In the genomic region with DNA sequence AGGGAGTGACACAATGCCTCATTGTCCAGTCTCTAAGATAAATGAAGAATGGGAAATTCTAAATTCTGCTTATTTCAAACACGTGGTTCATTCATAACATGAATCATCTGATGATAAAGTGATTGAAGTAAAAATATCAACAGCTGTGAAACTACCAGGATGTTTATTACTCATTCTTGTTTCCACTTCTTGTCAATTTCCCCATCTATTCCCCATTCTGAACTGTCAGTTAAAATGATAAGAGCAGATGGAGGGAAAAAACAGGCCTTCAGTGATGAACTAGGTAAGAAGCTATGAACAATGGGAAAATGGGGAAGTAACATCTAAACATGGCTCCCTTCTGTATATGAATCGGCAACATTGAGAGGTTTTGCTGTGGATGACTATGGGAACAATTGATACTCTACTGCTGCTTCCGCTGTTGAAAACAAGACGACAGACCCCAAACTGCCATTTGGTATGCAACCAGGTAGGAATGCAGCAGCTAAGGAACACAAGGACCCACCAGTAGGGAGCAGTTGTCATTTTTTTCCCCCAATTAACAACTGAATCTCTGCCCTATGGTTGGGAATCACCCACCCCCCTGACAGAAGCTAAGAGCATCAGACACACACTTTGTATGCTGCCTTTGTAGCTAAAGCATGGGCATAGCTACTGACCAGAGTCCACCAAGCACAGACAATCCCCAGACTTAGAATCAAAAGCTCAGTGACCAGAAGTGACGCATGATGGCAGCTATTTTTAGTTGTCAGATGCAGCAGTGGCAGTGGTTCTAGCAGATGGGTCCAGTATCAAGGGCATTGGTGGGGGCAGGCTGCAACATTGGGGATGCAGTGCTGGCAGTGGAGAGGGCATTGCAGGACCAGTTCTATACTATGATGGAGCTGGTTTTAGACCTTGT, we compare ENCODE assay signal across 1 cellular context.
TF ChIP-seq lines count a peak whose summit lies in the region.

No MANE protein-coding gene starts in this region.

TF ChIP-seq in GM12878, 131 proteins besides CTCF, POLR2A, EP300 and RAD21:
- TF ChIP-seq POU2F2 (IDR thresholded peaks at IDR 0.05; ENCODE audit: borderline replicate concordance, low read depth, low read length) (no peak), SUPT20H (IDR thresholded peaks at IDR 0.05; ENCODE audit: borderline replicate concordance, control insufficient read depth, low read depth, low read length) (no peak), GABPA (IDR thresholded peaks at IDR 0.05; ENCODE audit: low read depth) (no peak), FOXM1 (IDR thresholded peaks at IDR 0.05; ENCODE audit: low read depth, low read length) (peak; percentile 32; the same call in 1 of the 2 replicates), IKZF1 (conservative IDR thresholded peaks at IDR 0.05) (no peak), EED (IDR thresholded peaks at IDR 0.05; ENCODE audit: low read depth) (peak; percentile 52; the same call in 1 of the 2 replicates), IKZF2 (IDR thresholded peaks at IDR 0.05) (no peak), HDGF (IDR thresholded peaks at IDR 0.05) (no peak), TCF3 (IDR thresholded peaks at IDR 0.05; ENCODE audit: borderline replicate concordance, insufficient read depth, low read depth, low read length) (no peak), CHD1 (IDR thresholded peaks at IDR 0.05; ENCODE audit: low read depth, low read length) (no peak), NFIC (IDR thresholded peaks at IDR 0.05; ENCODE audit: low read depth, low read length) (peak; percentile 50; the same call in 1 of the 2 replicates), HCFC1 (IDR thresholded peaks at IDR 0.05; ENCODE audit: low read length) (no peak), BRCA1 (IDR thresholded peaks at IDR 0.05; ENCODE audit: low read depth, low read length) (no peak), PAX5 (IDR thresholded peaks at IDR 0.05; ENCODE audit: borderline replicate concordance, low read depth, low read length) (no peak), YY1 (IDR thresholded peaks at IDR 0.05; ENCODE audit: low read depth, low read length) (no peak), JUNB (IDR thresholded peaks at IDR 0.05) (peak; percentile 70), NFXL1 (IDR thresholded peaks at IDR 0.05; ENCODE audit: borderline replicate concordance) (no peak), ZNF622 (IDR thresholded peaks at IDR 0.05) (no peak), ETV6 (conservative IDR thresholded peaks at IDR 0.05 in 1 of 2, IDR thresholded peaks at IDR 0.05 in 1 of 2; ENCODE audit: borderline replicate concordance in 1 of 2, low read depth in 1 of 2) (peak in 1 of 2 experiments; percentile 63; a peak in 1 of 4 replicates), RCOR1 (conservative IDR thresholded peaks at IDR 0.05; ENCODE audit: low read depth, low read length) (no peak), CEBPB (IDR thresholded peaks at IDR 0.05; ENCODE audit: borderline replicate concordance in 1 of 2, low read depth in 2 of 2, low read length in 2 of 2) (no peak), NR2C2 (IDR thresholded peaks at IDR 0.05; ENCODE audit: borderline replicate concordance, control insufficient read depth, insufficient read length, low read depth) (no peak), HDAC2 (IDR thresholded peaks at IDR 0.05) (no peak), NR2C1 (IDR thresholded peaks at IDR 0.05) (no peak), CBX5 (IDR thresholded peaks at IDR 0.05; ENCODE audit: low read depth) (no peak), TCF7 (IDR thresholded peaks at IDR 0.05; ENCODE audit: borderline replicate concordance) (peak; percentile 48; the same call in 1 of the 2 replicates), ZNF274 (IDR thresholded peaks at IDR 0.05; ENCODE audit: insufficient read depth, insufficient read length) (no peak), ESRRA (IDR thresholded peaks at IDR 0.05; ENCODE audit: low read length) (no peak), CREB1 (IDR thresholded peaks at IDR 0.05; ENCODE audit: low read depth) (no peak), STAT3 (IDR thresholded peaks at IDR 0.05; ENCODE audit: low read depth, low read length) (no peak)
- TF ChIP-seq, protein P1, sequence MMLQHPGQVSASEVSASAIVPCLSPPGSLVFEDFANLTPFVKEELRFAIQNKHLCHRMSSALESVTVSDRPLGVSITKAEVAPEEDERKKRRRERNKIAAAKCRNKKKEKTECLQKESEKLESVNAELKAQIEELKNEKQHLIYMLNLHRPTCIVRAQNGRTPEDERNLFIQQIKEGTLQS (IDR thresholded peaks at IDR 0.05; ENCODE audit: borderline replicate concordance, extremely low read depth, low read depth, low read length), result no peak
- TF ChIP-seq, protein P2, sequence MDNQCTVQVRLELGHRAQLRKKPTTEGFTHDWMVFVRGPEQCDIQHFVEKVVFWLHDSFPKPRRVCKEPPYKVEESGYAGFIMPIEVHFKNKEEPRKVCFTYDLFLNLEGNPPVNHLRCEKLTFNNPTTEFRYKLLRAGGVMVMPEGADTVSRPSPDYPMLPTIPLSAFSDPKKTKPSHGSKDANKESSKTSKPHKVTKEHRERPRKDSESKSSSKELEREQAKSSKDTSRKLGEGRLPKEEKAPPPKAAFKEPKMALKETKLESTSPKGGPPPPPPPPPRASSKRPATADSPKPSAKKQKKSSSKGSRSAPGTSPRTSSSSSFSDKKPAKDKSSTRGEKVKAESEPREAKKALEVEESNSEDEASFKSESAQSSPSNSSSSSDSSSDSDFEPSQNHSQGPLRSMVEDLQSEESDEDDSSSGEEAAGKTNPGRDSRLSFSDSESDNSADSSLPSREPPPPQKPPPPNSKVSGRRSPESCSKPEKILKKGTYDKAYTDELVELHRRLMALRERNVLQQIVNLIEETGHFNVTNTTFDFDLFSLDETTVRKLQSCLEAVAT (IDR thresholded peaks at IDR 0.05), result no peak
- TF ChIP-seq, protein P3, sequence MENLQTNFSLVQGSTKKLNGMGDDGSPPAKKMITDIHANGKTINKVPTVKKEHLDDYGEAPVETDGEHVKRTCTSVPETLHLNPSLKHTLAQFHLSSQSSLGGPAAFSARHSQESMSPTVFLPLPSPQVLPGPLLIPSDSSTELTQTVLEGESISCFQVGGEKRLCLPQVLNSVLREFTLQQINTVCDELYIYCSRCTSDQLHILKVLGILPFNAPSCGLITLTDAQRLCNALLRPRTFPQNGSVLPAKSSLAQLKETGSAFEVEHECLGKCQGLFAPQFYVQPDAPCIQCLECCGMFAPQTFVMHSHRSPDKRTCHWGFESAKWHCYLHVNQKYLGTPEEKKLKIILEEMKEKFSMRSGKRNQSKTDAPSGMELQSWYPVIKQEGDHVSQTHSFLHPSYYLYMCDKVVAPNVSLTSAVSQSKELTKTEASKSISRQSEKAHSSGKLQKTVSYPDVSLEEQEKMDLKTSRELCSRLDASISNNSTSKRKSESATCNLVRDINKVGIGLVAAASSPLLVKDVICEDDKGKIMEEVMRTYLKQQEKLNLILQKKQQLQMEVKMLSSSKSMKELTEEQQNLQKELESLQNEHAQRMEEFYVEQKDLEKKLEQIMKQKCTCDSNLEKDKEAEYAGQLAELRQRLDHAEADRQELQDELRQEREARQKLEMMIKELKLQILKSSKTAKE (IDR thresholded peaks at IDR 0.05; ENCODE audit: low read depth, poor library complexity, severe bottlenecking), result no peak
- TF ChIP-seq, protein P4, sequence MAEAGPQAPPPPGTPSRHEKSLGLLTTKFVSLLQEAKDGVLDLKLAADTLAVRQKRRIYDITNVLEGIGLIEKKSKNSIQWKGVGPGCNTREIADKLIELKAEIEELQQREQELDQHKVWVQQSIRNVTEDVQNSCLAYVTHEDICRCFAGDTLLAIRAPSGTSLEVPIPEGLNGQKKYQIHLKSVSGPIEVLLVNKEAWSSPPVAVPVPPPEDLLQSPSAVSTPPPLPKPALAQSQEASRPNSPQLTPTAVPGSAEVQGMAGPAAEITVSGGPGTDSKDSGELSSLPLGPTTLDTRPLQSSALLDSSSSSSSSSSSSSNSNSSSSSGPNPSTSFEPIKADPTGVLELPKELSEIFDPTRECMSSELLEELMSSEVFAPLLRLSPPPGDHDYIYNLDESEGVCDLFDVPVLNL (IDR thresholded peaks at IDR 0.05; ENCODE audit: low read depth, low read length), result no peak
- TF ChIP-seq, protein P5, sequence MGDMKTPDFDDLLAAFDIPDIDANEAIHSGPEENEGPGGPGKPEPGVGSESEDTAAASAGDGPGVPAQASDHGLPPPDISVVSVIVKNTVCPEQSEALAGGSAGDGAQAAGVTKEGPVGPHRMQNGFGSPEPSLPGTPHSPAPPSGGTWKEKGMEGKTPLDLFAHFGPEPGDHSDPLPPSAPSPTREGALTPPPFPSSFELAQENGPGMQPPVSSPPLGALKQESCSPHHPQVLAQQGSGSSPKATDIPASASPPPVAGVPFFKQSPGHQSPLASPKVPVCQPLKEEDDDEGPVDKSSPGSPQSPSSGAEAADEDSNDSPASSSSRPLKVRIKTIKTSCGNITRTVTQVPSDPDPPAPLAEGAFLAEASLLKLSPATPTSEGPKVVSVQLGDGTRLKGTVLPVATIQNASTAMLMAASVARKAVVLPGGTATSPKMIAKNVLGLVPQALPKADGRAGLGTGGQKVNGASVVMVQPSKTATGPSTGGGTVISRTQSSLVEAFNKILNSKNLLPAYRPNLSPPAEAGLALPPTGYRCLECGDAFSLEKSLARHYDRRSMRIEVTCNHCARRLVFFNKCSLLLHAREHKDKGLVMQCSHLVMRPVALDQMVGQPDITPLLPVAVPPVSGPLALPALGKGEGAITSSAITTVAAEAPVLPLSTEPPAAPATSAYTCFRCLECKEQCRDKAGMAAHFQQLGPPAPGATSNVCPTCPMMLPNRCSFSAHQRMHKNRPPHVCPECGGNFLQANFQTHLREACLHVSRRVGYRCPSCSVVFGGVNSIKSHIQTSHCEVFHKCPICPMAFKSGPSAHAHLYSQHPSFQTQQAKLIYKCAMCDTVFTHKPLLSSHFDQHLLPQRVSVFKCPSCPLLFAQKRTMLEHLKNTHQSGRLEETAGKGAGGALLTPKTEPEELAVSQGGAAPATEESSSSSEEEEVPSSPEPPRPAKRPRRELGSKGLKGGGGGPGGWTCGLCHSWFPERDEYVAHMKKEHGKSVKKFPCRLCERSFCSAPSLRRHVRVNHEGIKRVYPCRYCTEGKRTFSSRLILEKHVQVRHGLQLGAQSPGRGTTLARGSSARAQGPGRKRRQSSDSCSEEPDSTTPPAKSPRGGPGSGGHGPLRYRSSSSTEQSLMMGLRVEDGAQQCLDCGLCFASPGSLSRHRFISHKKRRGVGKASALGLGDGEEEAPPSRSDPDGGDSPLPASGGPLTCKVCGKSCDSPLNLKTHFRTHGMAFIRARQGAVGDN (IDR thresholded peaks at IDR 0.05), result no peak
